ENCODE assay signal across 18 cellular contexts in the genomic region with DNA sequence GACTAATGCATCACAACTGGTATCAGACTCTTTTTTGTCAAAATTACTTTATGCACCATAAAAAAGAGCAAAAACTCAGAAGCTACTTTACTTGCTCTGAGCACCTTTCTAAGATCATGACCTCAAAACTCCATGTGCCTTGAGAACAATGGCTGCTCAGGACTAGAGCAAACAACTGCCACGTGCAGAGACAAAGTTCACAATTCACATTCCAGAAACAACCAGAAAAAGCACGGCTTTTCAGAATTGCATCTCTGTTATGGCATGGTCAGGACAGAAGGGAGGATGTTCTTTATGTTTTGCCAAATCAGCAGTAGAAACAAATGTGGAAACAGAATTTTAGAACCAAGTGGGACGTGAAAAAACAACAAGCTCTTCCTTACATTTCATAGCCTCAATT.
DNase-seq lines count a peak whose midpoint lies in the region; ATAC-seq and TF ChIP-seq lines count a peak whose summit lies in the region.
"Had no signal": no experiment of that assay in that cellular context is flagged by ENCODE, and none has a peak within 500 bp of the region (broad histone marks: within the 10 kb centered on the region; RNA-seq: fewer than 3 reads in every experiment).

No MANE protein-coding gene starts in this region.

- no peaks in the 10 kb centered on the region for H3K9me3 ChIP-seq in Caco-2
- H3K9me3 ChIP-seq: MG63, Peyer's patch, SJSA1 had no signal

- no peak overlapping the region for H3K4me3 ChIP-seq in Caco-2 (ENCODE audit: low read depth, low read length)
- H3K4me3 ChIP-seq: MG63, Peyer's patch, SJSA1 had no signal

- H3K4me1 ChIP-seq in Caco-2 = peaks cover 46% of the 10 kb centered on the region

- peaks cover 58% of the 10 kb centered on the region for H3K36me3 Mint-ChIP-seq in Caco-2 (ENCODE audit: insufficient read depth, unreplicated experiment)
- H3K36me3 Mint-ChIP-seq: CD8-positive, alpha-beta memory T cell had no signal

- H3K27ac Mint-ChIP-seq in Caco-2 (ENCODE audit: unreplicated experiment) = peak overlapping the region; percentile 86
- H3K27ac Mint-ChIP-seq: CD8-positive, alpha-beta memory T cell had no signal

- CTCF ChIA-PET in Caco-2 (lab: Charles Lee) = interaction anchor here (0.5 kb wide), 1 partner anchor 220 kb away, joined by 3 read pairs; no protein-coding TSS in a partner anchor

- BruUV-seq in Caco-2 (replicated peaks; lab: Mats Ljungman, UMichigan) = no TSS peak

- TF ChIP-seq POLR2A in erythroblast (IDR thresholded peaks at IDR 0.05; ENCODE audit: low read length) = no peak

- peak; percentile 54 to 55 for DNase-seq in Caco-2
- DNase-seq in dermis blood vessel endothelial cell = peak; percentile 58
- peak; percentile 70 for DNase-seq in left lobe of liver (ENCODE audit: low spot score)
- peak; percentile 67 for DNase-seq in mucosa of gallbladder (ENCODE audit: low spot score)
- no peak for DNase-seq in NCI-H1092 (lab: John Stamatoyannopoulos, UW)
- no peak for DNase-seq in HPDE6-E6E7 (ENCODE audit: extremely low spot score)
- no peak for DNase-seq in erythroblast (lab: John Stamatoyannopoulos, UW)
- DNase-seq: CD8-positive, alpha-beta memory T cell; Kasumi-1; MG63; NCI-H1436 treated with DMSO at 0.1 percent for 48 hours; NCI-H2029; NCI-H226; NCI-H510A treated with DMSO at 0.1 percent for 48 hours; NCI-H748 treated with DMSO at 0.1 percent for 48 hours; Peyer's patch had no signal

- POLR2A ChIA-PET in Caco-2 (lab: Charles Lee) = interaction anchor here (0.6 kb wide), 1 partner anchor 70 kb away, joined by 3 read pairs; a partner anchor contains a TSS

- H3K27me3 ChIP-seq in Caco-2 (replicated peaks; ENCODE audit: control insufficient read depth, insufficient read depth, low read length) = no peaks in the 10 kb centered on the region
- H3K27me3 ChIP-seq: MG63, Peyer's patch, SJSA1 had no signal

- H3K9me3 Mint-ChIP-seq in Caco-2 (ENCODE audit: unreplicated experiment) = no peaks in the 10 kb centered on the region

- no peak for TF ChIP-seq CTCF in Caco-2 (IDR thresholded peaks at IDR 0.05; ENCODE audit: insufficient read depth in 1 of 2, low read depth in 1 of 2, low read length in 1 of 2, severe bottlenecking in 1 of 2, unreplicated experiment in 1 of 2)

- peaks cover 34% of the 10 kb centered on the region for H3K4me1 Mint-ChIP-seq in Caco-2 (ENCODE audit: low read depth, unreplicated experiment)

- peaks cover 2% of the 10 kb centered on the region for H3K36me3 ChIP-seq in Caco-2 (ENCODE audit: control insufficient read depth, insufficient read depth, low read length)

- no peaks in the 10 kb centered on the region for H3K27me3 Mint-ChIP-seq in Caco-2 (ENCODE audit: insufficient read depth, unreplicated experiment)

- H3K4me3 Mint-ChIP-seq in Caco-2 (ENCODE audit: unreplicated experiment) = peak overlapping the region; percentile 12
- H3K4me3 Mint-ChIP-seq: CD8-positive, alpha-beta memory T cell had no signal

- ATAC-seq in left lobe of liver = peak; percentile 56
- no peak for ATAC-seq in GM21529 (IDR thresholded peaks at IDR 0.05; ENCODE audit: unreplicated experiment)

- intact Hi-C loops in Caco-2 (cut with micrococcal nuclease; ENCODE audit: unreplicated experiment) = loop anchor here (1.0 to 2.0 kb wide), 2 partner anchors 58 to 71 kb away; a partner anchor contains a TSS

Comparison
In these comparisons a context has a peak if more than half of its experiments do, and no peak if none do; other contexts are left out.
1. DNase-seq: peak in Caco-2 (2 of 2), dermis blood vessel endothelial cell (single experiment), left lobe of liver (single experiment) and mucosa of gallbladder (single experiment); none in NCI-H1092 (single experiment), HPDE6-E6E7 (single experiment) and erythroblast (0 of 2).